Comparison of ENCODE assay signal across 12 cellular contexts in the genomic region with DNA sequence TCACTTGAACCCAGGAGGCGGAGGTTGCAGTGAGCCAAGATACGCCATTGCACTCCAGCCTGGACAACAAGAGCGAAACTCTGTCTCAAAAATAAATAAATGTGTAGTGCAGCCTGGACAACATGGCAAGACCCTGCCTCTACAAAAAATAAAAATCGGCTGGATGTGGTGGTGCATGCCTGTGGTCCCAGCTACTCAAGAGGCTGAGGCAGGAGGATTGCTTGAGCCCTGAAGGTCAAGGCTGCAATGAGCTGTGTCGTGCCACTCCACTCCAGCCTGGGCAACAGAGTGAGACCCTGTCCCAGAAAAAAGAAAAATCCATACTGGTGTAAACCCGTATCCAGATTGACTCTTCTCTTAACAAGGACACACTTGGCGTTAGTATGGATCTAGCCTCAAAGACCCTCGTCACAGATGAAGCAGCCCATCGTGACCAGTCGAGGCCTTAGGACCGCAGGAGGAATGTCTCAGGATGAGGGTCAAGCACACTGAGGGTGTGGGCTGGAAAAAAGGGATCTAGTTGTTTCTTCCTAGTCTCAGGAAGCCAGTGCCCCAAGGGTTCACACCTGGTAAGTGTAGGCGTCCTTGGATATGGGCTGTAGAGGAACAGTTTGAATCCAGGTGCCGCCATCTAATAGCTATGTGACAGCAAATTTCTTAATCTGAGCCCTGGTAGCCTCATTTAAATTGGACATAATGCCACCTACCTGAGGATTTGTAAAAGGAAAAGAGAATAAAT. TPM values are rescaled to one million over a fixed set of nuclear protein-coding genes. Genes with fewer than 3 reads are reported as not detected.
A peak's percentile ranks its signal among the peaks of the same experiment; 100 is the strongest.
DNase-seq lines count a peak whose midpoint lies in the region; ATAC-seq and TF ChIP-seq lines count a peak whose summit lies in the region.
"Had no signal": no experiment of that assay in that cellular context is flagged by ENCODE, and none has a peak within 500 bp of the region (broad histone marks: within the 10 kb centered on the region; RNA-seq: fewer than 3 reads in every experiment).

No MANE protein-coding gene starts in this region.

- DNase-seq in T-helper 2 cell treated with Interferon-gamma antibody and Interleukin-4, amounts not matched to agents 5 μg/mL and 100 μg/mL, for 36 hours (ENCODE audit: low spot score): no peak
- DNase-seq in T-helper 2 cell (no peak), sigmoid colon (peak; percentile 39), A172 (ENCODE audit: low spot score) (no peak), NCI-H187 treated with DMSO at 0.1 percent for 48 hours (lab: John Stamatoyannopoulos, UW) (no peak), thyroid gland (no peak)
- DNase-seq in activated naive CD8-positive, alpha-beta T cell treated with anti-CD3 and anti-CD28 coated beads, Interleukin-2, amount 10 ng/mL, durations not matched to agents 7 days and 5 days: no peak
- DNase-seq: MG63, NCI-H446 treated with DMSO at 0.1 percent for 48 hours had no signal

- TF ChIP-seq EP300 in sigmoid colon (IDR thresholded peaks at IDR 0.05): no peak

- no peak for TF ChIP-seq POLR2A in sigmoid colon (IDR thresholded peaks at IDR 0.05)
- no peak for TF ChIP-seq POLR2A in thyroid gland (IDR thresholded peaks at IDR 0.05)

- H3K9me3 ChIP-seq in HEK293 (ENCODE audit: control insufficient read depth, insufficient read depth, low read depth, low read length): no peaks in the 10 kb centered on the region
- H3K9me3 ChIP-seq in sigmoid colon: no peaks in the 10 kb centered on the region
- H3K9me3 ChIP-seq in thyroid gland: no peaks in the 10 kb centered on the region
- H3K9me3 ChIP-seq: MG63 had no signal

- 94 to 95% methylated on average over 13 of the region's 13 CpGs for WGBS in sigmoid colon, 2 donors
- 94 to 95% methylated on average over 13 of the region's 13 CpGs for WGBS in thyroid gland, 2 donors

- peak overlapping the region; percentile 90 for H3K27ac Mint-ChIP-seq in T-helper 2 cell treated with Interferon-gamma antibody and Interleukin-4, amounts not matched to agents 5 μg/mL and 100 μg/mL, for 36 hours
- peak overlapping the region; percentile 83 for H3K27ac Mint-ChIP-seq in activated naive CD8-positive, alpha-beta T cell treated with anti-CD3 and anti-CD28 coated beads, Interleukin-2, amount 10 ng/mL, durations not matched to agents 7 days and 5 days
- H3K27ac Mint-ChIP-seq: type B pancreatic cell had no signal

- peaks cover 13% of the 10 kb centered on the region for H3K4me1 Mint-ChIP-seq in T-helper 2 cell treated with Interferon-gamma antibody and Interleukin-4, amounts not matched to agents 5 μg/mL and 100 μg/mL, for 36 hours (ENCODE audit: low read depth)
- H3K4me1 Mint-ChIP-seq in activated naive CD8-positive, alpha-beta T cell treated with anti-CD3 and anti-CD28 coated beads, Interleukin-2, amount 10 ng/mL, durations not matched to agents 7 days and 5 days: peaks cover 11% of the 10 kb centered on the region

- POLR2A ChIA-PET in HEK293 (lab: Yijun Ruan, JAX): no interaction called here
- POLR2A ChIA-PET in activated naive CD8-positive, alpha-beta T cell treated with anti-CD3 and anti-CD28 coated beads, Interleukin-2, amount 10 ng/mL, durations not matched to agents 7 days and 5 days (lab: Charles Lee): interaction anchor here (0.6 to 1.9 kb wide), 4 partner anchors 9 to 27 kb away, joined by 3 to 12 read pairs (median 5); no protein-coding TSS in a partner anchor

- TF ChIP-seq CTCF in HEK293 (tag by site-specific recombination; IDR thresholded peaks at IDR 0.05) (no peak), sigmoid colon (IDR thresholded peaks at IDR 0.05) (no peak), thyroid gland (IDR thresholded peaks at IDR 0.05) (no peak)

- H3K9me3 Mint-ChIP-seq in T-helper 2 cell treated with Interferon-gamma antibody and Interleukin-4, amounts not matched to agents 5 μg/mL and 100 μg/mL, for 36 hours: no peaks in the 10 kb centered on the region
- no peaks in the 10 kb centered on the region for H3K9me3 Mint-ChIP-seq in activated naive CD8-positive, alpha-beta T cell treated with anti-CD3 and anti-CD28 coated beads, Interleukin-2, amount 10 ng/mL, durations not matched to agents 7 days and 5 days
- H3K9me3 Mint-ChIP-seq: type B pancreatic cell had no signal

- no peaks in the 10 kb centered on the region for H3K27me3 ChIP-seq in sigmoid colon
- no peaks in the 10 kb centered on the region for H3K27me3 ChIP-seq in thyroid gland
- H3K27me3 ChIP-seq: MG63 had no signal

- no peak for ATAC-seq in activated naive CD8-positive, alpha-beta T cell treated with anti-CD3 and anti-CD28 coated beads, Interleukin-2, amount 10 ng/mL, durations not matched to agents 7 days and 5 days (ENCODE audit: low read depth)

- H3K4me3 ChIP-seq in HEK293 (ENCODE audit: low read depth, low read length): no peak overlapping the region
- H3K4me3 ChIP-seq in sigmoid colon: no peak overlapping the region
- no peak overlapping the region for H3K4me3 ChIP-seq in thyroid gland (replicated peaks in 1 of 3)
- H3K4me3 ChIP-seq: MG63 had no signal

- H3K4me1 ChIP-seq in HEK293 (ENCODE audit: control insufficient read depth, insufficient read depth, low read length): no peaks in the 10 kb centered on the region; the same call in 1 of the 2 replicates
- peaks cover 0 to 42% (median 37%) of the 10 kb centered on the region in 4 donors for H3K4me1 ChIP-seq in sigmoid colon
- peaks cover 0 to 30% of the 10 kb centered on the region in 2 donors for H3K4me1 ChIP-seq in thyroid gland

- H3K27ac ChIP-seq in HEK293 (ENCODE audit: extremely low read depth, low read depth, low read length): no peak overlapping the region
- peak overlapping the region in 3 of 4 donors; percentile 37 to 82 (median 51) for H3K27ac ChIP-seq in sigmoid colon
- H3K27ac ChIP-seq in thyroid gland: no peak overlapping the region

- intact Hi-C loops in sigmoid colon (cut with DNase I): no loop called here
- intact Hi-C loops in thyroid gland (cut with DNase I): loop anchor here (10.0 kb wide), 1 partner anchor 72 kb away; no protein-coding TSS in a partner anchor

- no peak overlapping the region for H3K4me3 Mint-ChIP-seq in T-helper 2 cell treated with Interferon-gamma antibody and Interleukin-4, amounts not matched to agents 5 μg/mL and 100 μg/mL, for 36 hours
- H3K4me3 Mint-ChIP-seq in activated naive CD8-positive, alpha-beta T cell treated with anti-CD3 and anti-CD28 coated beads, Interleukin-2, amount 10 ng/mL, durations not matched to agents 7 days and 5 days: peak overlapping the region; percentile 35
- H3K4me3 Mint-ChIP-seq: type B pancreatic cell had no signal

- CTCF ChIA-PET in HEK293 (lab: Yijun Ruan, JAX): interaction anchor here (0.6 to 2.1 kb wide), 19 partner anchors 9 to 1002 kb away, joined by 3 to 12 read pairs (median 4); partner anchors contain the start of genes CXCR1 and PNKD

- peaks cover 43% of the 10 kb centered on the region for H3K36me3 Mint-ChIP-seq in T-helper 2 cell treated with Interferon-gamma antibody and Interleukin-4, amounts not matched to agents 5 μg/mL and 100 μg/mL, for 36 hours (ENCODE audit: low read depth)
- H3K36me3 Mint-ChIP-seq in activated naive CD8-positive, alpha-beta T cell treated with anti-CD3 and anti-CD28 coated beads, Interleukin-2, amount 10 ng/mL, durations not matched to agents 7 days and 5 days: peaks cover 20% of the 10 kb centered on the region

- peaks cover 21 to 51% of the 10 kb centered on the region in 2 experiments for H3K36me3 ChIP-seq in HEK293 (ENCODE audit: control insufficient read depth in 2 of 2, insufficient read depth in 1 of 2, low read length in 2 of 2)
- H3K36me3 ChIP-seq in sigmoid colon: peaks cover 15 to 51% (median 30%) of the 10 kb centered on the region in 4 donors
- H3K36me3 ChIP-seq in thyroid gland: peaks cover 41 to 44% of the 10 kb centered on the region in 2 donors

- H3K27me3 Mint-ChIP-seq in T-helper 2 cell treated with Interferon-gamma antibody and Interleukin-4, amounts not matched to agents 5 μg/mL and 100 μg/mL, for 36 hours (ENCODE audit: low read depth): no peaks in the 10 kb centered on the region
- H3K27me3 Mint-ChIP-seq in activated naive CD8-positive, alpha-beta T cell treated with anti-CD3 and anti-CD28 coated beads, Interleukin-2, amount 10 ng/mL, durations not matched to agents 7 days and 5 days: no peaks in the 10 kb centered on the region
- H3K27me3 Mint-ChIP-seq: type B pancreatic cell had no signal

TF ChIP-seq in HEK293, 187 proteins besides CTCF, POLR2A, EP300 and RAD21:
- TF ChIP-seq ZNF404 (tag by site-specific recombination; IDR thresholded peaks at IDR 0.05) (no peak), ZNF121 (tag by site-specific recombination; IDR thresholded peaks at IDR 0.05) (peak; percentile 93)

RNA-seq across cellular contexts. Expression of gene GPBAR1, which starts 4.0 kb away (rescaled TPM):
- under 1 TPM; 0.71 to 0.72 TPM for total RNA-seq in activated naive CD8-positive, alpha-beta T cell treated with anti-CD3 and anti-CD28 coated beads, Interleukin-2, amount 10 ng/mL, durations not matched to agents 7 days and 5 days
- total RNA-seq in sigmoid colon: 1 to 10 TPM; 3.1 to 7.1 (median 5.4) TPM
- polyA plus RNA-seq in sigmoid colon: 1 to 10 TPM in 2 of 3 donors, under 1 TPM in 1; 0.60 to 2.5 (median 1.4) TPM
- total RNA-seq in A172 (2014; rRNA removed; shearing (Covaris generic)): not detected in 2 replicates
- total RNA-seq in thyroid gland: 1 to 10 TPM in 2 of 4 donors, under 1 TPM in 2; 0.63 to 2.1 (median 1.4) TPM
- total RNA-seq: osteocyte had no signal

RNA-seq across cellular contexts. Expression of gene AAMP, which starts 13.2 kb away (rescaled TPM):
- 10 to 100 TPM; 45.2 to 51.7 TPM for total RNA-seq in activated naive CD8-positive, alpha-beta T cell treated with anti-CD3 and anti-CD28 coated beads, Interleukin-2, amount 10 ng/mL, durations not matched to agents 7 days and 5 days
- total RNA-seq in sigmoid colon (100 to 1,000 TPM in 1 of 4 donors, 10 to 100 TPM in 3; 85.7 to 103 (median 90.0) TPM), thyroid gland (100 to 1,000 TPM in 3 of 4 donors, 10 to 100 TPM in 1; 86.9 to 175 (median 121) TPM)
- 100 to 1,000 TPM; 108 to 141 (median 138) TPM for polyA plus RNA-seq in sigmoid colon
- total RNA-seq in A172 (2014; rRNA removed; shearing (Covaris generic)): 217 and 254 TPM in 2 replicates

RNA-seq across cellular contexts. Expression of gene PNKD, which starts 13.5 kb away (rescaled TPM):
- 10 to 100 TPM; 33.9 to 36.3 TPM for total RNA-seq in activated naive CD8-positive, alpha-beta T cell treated with anti-CD3 and anti-CD28 coated beads, Interleukin-2, amount 10 ng/mL, durations not matched to agents 7 days and 5 days
- total RNA-seq in sigmoid colon (10 to 100 TPM; 46.8 to 95.1 (median 69.1) TPM), thyroid gland (100 to 1,000 TPM in 1 of 4 donors, 10 to 100 TPM in 3; 57.0 to 110 (median 81.8) TPM)
- polyA plus RNA-seq in sigmoid colon: 100 to 1,000 TPM; 112 to 199 (median 190) TPM
- total RNA-seq in A172 (2014; rRNA removed; shearing (Covaris generic)): 68.9 and 78.6 TPM in 2 replicates

RNA-seq across cellular contexts. Expression of gene TMBIM1, which starts 35.5 kb away (rescaled TPM):
- 10 to 100 TPM; 61.0 to 71.5 TPM for total RNA-seq in activated naive CD8-positive, alpha-beta T cell treated with anti-CD3 and anti-CD28 coated beads, Interleukin-2, amount 10 ng/mL, durations not matched to agents 7 days and 5 days
- total RNA-seq in sigmoid colon (100 to 1,000 TPM; 116 to 157 (median 146) TPM), thyroid gland (100 to 1,000 TPM; 272 to 341 (median 287) TPM)
- 100 to 1,000 TPM in 2 of 3 donors, 10 to 100 TPM in 1; 90.2 to 204 (median 109) TPM for polyA plus RNA-seq in sigmoid colon
- 154 and 170 TPM in 2 replicates for total RNA-seq in A172 (2014; rRNA removed; shearing (Covaris generic))

RNA-seq across cellular contexts. Expression of gene ARPC2, which starts 39.8 kb away (rescaled TPM):
- 100 to 1,000 TPM; 707 to 735 TPM for total RNA-seq in activated naive CD8-positive, alpha-beta T cell treated with anti-CD3 and anti-CD28 coated beads, Interleukin-2, amount 10 ng/mL, durations not matched to agents 7 days and 5 days
- total RNA-seq in sigmoid colon (100 to 1,000 TPM; 235 to 267 (median 258) TPM), thyroid gland (100 to 1,000 TPM; 157 to 219 (median 170) TPM)
- 100 to 1,000 TPM; 366 to 517 (median 411) TPM for polyA plus RNA-seq in sigmoid colon
- 489 and 514 TPM in 2 replicates for total RNA-seq in A172 (2014; rRNA removed; shearing (Covaris generic))

Comparison
In these comparisons a context has a peak if more than half of its experiments do, and no peak if none do; other contexts are left out.
1. H3K27ac ChIP-seq: peak in sigmoid colon (3 of 4); none in HEK293 (single experiment) and thyroid gland (0 of 3).